Comparison of ENCODE assay signal across 8 cellular contexts in genomic region chr1:159214149-159214760, GRCh38. TPM values are rescaled to one million over a fixed set of nuclear protein-coding genes. Genes with fewer than 3 reads are reported as not detected.
DNase-seq lines count a peak whose midpoint lies in the region; ATAC-seq lines count a peak whose summit lies in the region.

No MANE protein-coding gene starts in this region.

- peak; percentile 44 for DNase-seq in Daoy (ENCODE audit: low read depth)
- peak; percentile 42 for DNase-seq in NCI-H345 (lab: John Stamatoyannopoulos, UW)
- DNase-seq in activated T-cell treated with anti-CD3 and anti-CD28 coated beads for 4 hours, result peak; percentile 10
- DNase-seq in glomerular visceral epithelial cell (ENCODE audit: extremely low spot score), result peak; percentile 53
- DNase-seq in sciatic nerve (ENCODE audit: low spot score), result no peak

- intact Hi-C loops in sciatic nerve (cut with DNase I), result loop anchor here (10.0 kb wide), 1 partner anchor 69 kb away; no protein-coding TSS in a partner anchor

- ATAC-seq in GM21619 (IDR thresholded peaks at IDR 0.05; ENCODE audit: unreplicated experiment) (peak; percentile 67), sciatic nerve (peak; percentile 55), HG03175 (IDR thresholded peaks at IDR 0.05; ENCODE audit: unreplicated experiment) (no peak), HG03520 (IDR thresholded peaks at IDR 0.05; ENCODE audit: unreplicated experiment) (no peak)

RNA-seq across cellular contexts. Expression of gene ACKR1, which starts 9.6 kb away (rescaled TPM):
- total RNA-seq in Daoy (2014; rRNA removed; shearing (Covaris generic)), result not detected in 2 replicates
- total RNA-seq in sciatic nerve, result 156 TPM

RNA-seq across cellular contexts. Expression of gene CADM3, which starts 42.8 kb away (rescaled TPM):
- total RNA-seq in Daoy (2014; rRNA removed; shearing (Covaris generic)), result 0.57 and 0.80 TPM in 2 replicates
- 207 TPM for total RNA-seq in sciatic nerve

Comparison
In these comparisons a context has a peak if more than half of its experiments do, and no peak if none do; other contexts are left out.
1. ATAC-seq: peak in GM21619 (single experiment) and sciatic nerve (single experiment); none in HG03175 (single experiment) and HG03520 (single experiment).
2. RNA of gene ACKR1, which starts 9.6 kb away (total RNA-seq): 156 TPM in sciatic nerve (single experiment); not detected in Daoy; every median in the first group is over 100 times any median in the second.
3. RNA of gene CADM3, which starts 42.8 kb away (total RNA-seq): 207 TPM in sciatic nerve (single experiment); 0.57 to 0.80 TPM in Daoy; every median in the first group is over 100 times any median in the second.